Comparison of ENCODE assay signal across 8 cellular contexts in the genomic region with DNA sequence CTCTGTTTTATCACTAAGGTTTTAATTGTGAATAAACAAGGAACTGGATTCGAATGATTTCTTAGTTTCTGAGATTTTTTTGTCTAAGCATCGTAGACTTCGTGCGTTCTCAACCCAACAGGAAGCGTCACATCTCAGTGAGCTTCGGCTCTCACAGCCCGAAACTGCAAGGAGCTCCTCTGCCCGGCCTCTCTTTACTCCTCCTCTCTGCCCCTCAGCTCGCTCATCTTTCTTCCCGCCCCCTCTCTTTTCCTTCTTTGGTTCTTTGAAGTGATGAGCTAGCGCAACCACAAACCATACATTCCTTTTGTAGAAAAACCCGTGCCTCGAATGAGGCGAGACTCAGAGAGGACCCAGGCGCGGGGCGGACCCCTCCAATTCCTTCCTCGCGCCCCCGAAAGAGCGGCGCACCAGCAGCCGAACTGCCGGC. TPM values are rescaled to one million over a fixed set of nuclear protein-coding genes. Genes with fewer than 3 reads are reported as not detected.
DNase-seq lines count a peak whose midpoint lies in the region; ATAC-seq, FAIRE-seq and TF ChIP-seq lines count a peak whose summit lies in the region.

No MANE protein-coding gene starts in this region.

- H3K23me2 ChIP-seq in H1 (ENCODE audit: low read depth, low read length) = peaks cover 10% of the 10 kb centered on the region; the same call in 1 of the 2 replicates

- H2BK12ac ChIP-seq in H1 (ENCODE audit: low read depth, low read length) = no peak overlapping the region

- H4K8ac ChIP-seq in H1 (ENCODE audit: extremely low read depth, insufficient read depth, low read length) = no peak overlapping the region

- peak overlapping the region; percentile 48; the same call in 1 of the 2 replicates for H2AFZ ChIP-seq in H1 (ENCODE audit: low read length)

- no peak overlapping the region for H3K23ac ChIP-seq in H1 (ENCODE audit: insufficient read length)

- no peaks in the 10 kb centered on the region for H4K20me1 ChIP-seq in H1 (replicated peaks in 1 of 2; ENCODE audit: control insufficient read depth in 1 of 2, insufficient read depth in 2 of 2, low read length in 2 of 2)

- H2BK20ac ChIP-seq in H1 (ENCODE audit: low read length) = no peak overlapping the region

- CTCF ChIA-PET in H1 (lab: Charles Lee; ENCODE audit: partially characterized antibody) = interaction anchor here (0.9 to 4.8 kb wide), 6 partner anchors 10 to 87 kb away, joined by 3 to 33 read pairs (median 4); no protein-coding TSS in a partner anchor

- H2AK5ac ChIP-seq in H1 (ENCODE audit: low read depth, low read length) = no peak overlapping the region

- TF ChIP-seq POLR2A in H1 (IDR thresholded peaks at IDR 0.05; ENCODE audit: control extremely low read depth in 1 of 2, low read depth in 2 of 2, low read length in 2 of 2) = no peak

- no peak overlapping the region for H3K18ac ChIP-seq in H1 (ENCODE audit: extremely low read depth, low read length)

- no peak overlapping the region for H4K91ac ChIP-seq in H1 (replicated peaks; ENCODE audit: insufficient read length, low read length)

- H3K9me3 ChIP-seq in WERI-Rb-1 (ENCODE audit: severe bottlenecking) (no peaks in the 10 kb centered on the region), H1 (ENCODE audit: insufficient read depth in 2 of 2, low read depth in 1 of 2, low read length in 1 of 2) (no peaks in the 10 kb centered on the region)

- H3K79me1 ChIP-seq in H1 (ENCODE audit: low read depth, low read length) = no peaks in the 10 kb centered on the region

- no peak for FAIRE-seq in H1 (lab: Jason Lieb, UNC)

- peak overlapping the region; percentile 82 to 99 for H3K4me2 ChIP-seq in H1 (ENCODE audit: insufficient read depth in 1 of 2, low read depth in 2 of 2, low read length in 2 of 2)

- ATAC-seq in Right ventricle myocardium inferior (peak; percentile 66), HG03066 (IDR thresholded peaks at IDR 0.05; ENCODE audit: low read depth, unreplicated experiment) (peak; percentile 66)

- no peak for TF ChIP-seq EP300 in H1 (IDR thresholded peaks at IDR 0.05; ENCODE audit: borderline replicate concordance in 1 of 2, low read depth in 2 of 2, low read length in 2 of 2)

- POLR2A ChIA-PET in H1 (lab: Charles Lee; ENCODE audit: partially characterized antibody) = interaction anchor here (0.8 to 2.3 kb wide), 6 partner anchors 9 to 676 kb away, joined by 3 to 16 read pairs (median 4); no protein-coding TSS in a partner anchor

- no peak overlapping the region for H2BK120ac ChIP-seq in H1 (replicated peaks; ENCODE audit: low read depth, low read length)

- H2BK5ac ChIP-seq in H1 (ENCODE audit: low read depth, low read length) = no peak overlapping the region

- H3K4me3 ChIP-seq in WERI-Rb-1 (ENCODE audit: low read depth, low read length) (peak overlapping the region; percentile 39), H1 (ENCODE audit: extremely low read depth in 1 of 4, insufficient read depth in 2 of 4, low read depth in 3 of 4, low read length in 4 of 4) (peak overlapping the region; percentile 65 to 80 (median 69))

- H3K27me3 ChIP-seq in WERI-Rb-1 (ENCODE audit: insufficient read depth, low read depth, severe bottlenecking) (peaks cover 84% of the 10 kb centered on the region), H1 (replicated peaks in 1 of 4; ENCODE audit: control insufficient read depth in 3 of 4, extremely low read depth in 1 of 4, insufficient read depth in 3 of 4, low read length in 3 of 4) (peaks cover 10 to 49% (median 40%) of the 10 kb centered on the region in 4 experiments)

- no peak for TF ChIP-seq RAD21 in H1 (IDR thresholded peaks at IDR 0.05 in 1 of 2, conservative IDR thresholded peaks at IDR 0.05 in 1 of 2; ENCODE audit: low read depth in 2 of 2, low read length in 2 of 2)

- WGBS in H1 (ENCODE audit: extremely low coverage in 1 of 2, insufficient coverage in 1 of 2, insufficient read length in 1 of 2, insufficient replicate concordance in 2 of 2, low coverage in 1 of 2, low lambda C conversion rate in 2 of 2, missing lambda C conversion rate in 1 of 2), 2 experiments = 1% methylated on average over 21 of the region's 24 CpGs; no CpG with 5 or more reads in 1 of the 2 experiments

- H3K36me3 ChIP-seq in WERI-Rb-1 (no peaks in the 10 kb centered on the region), H1 (ENCODE audit: control insufficient read depth in 2 of 4, insufficient read depth in 4 of 4, low read length in 3 of 4) (no peaks in the 10 kb centered on the region)

- H3K56ac ChIP-seq in H1 (replicated peaks; ENCODE audit: insufficient read length, low read depth, low read length) = no peak overlapping the region

- TF ChIP-seq CTCF in WERI-Rb-1 (IDR thresholded peaks at IDR 0.05; ENCODE audit: low read depth, low read length) (no peak), H1 (IDR thresholded peaks at IDR 0.05; ENCODE audit: control extremely low read depth in 1 of 3, insufficient read depth in 1 of 3, low read depth in 1 of 3, low read length in 3 of 3) (no peak)

- no peak overlapping the region for H4K5ac ChIP-seq in H1 (ENCODE audit: insufficient read length, low read depth, low read length)

- H3K9ac ChIP-seq in H1 (replicated peaks in 1 of 4; ENCODE audit: extremely low read depth in 1 of 4, low read depth in 3 of 4, low read length in 3 of 4) = peak overlapping the region in 3 of 4 experiments; percentile 7 to 29 (median 8); a peak in 1 of 7 replicates

- DNase-seq in Right ventricle myocardium inferior (ENCODE audit: missing footprints) = no peak
- DNase-seq in cardiac septum (ENCODE audit: low spot score) = no peak
- no peak for DNase-seq in WERI-Rb-1
- no peak for DNase-seq in H1 (ENCODE audit: low read depth in 1 of 2, low spot score in 2 of 2)
- peak; percentile 26 for DNase-seq in mucosa of gallbladder (ENCODE audit: low spot score)
- peak; percentile 86 for DNase-seq in stromal cell of bone marrow (ENCODE audit: low read depth)
- no peak for DNase-seq in NCI-H526 treated with DMSO at 0.1 percent for 48 hours (lab: John Stamatoyannopoulos, UW)

- intact Hi-C loops in Right ventricle myocardium inferior (cut with DNase I) (no loop called here), cardiac septum (cut with DNase I) (no loop called here)

- no peaks in the 10 kb centered on the region for H3K79me2 ChIP-seq in H1 (ENCODE audit: control insufficient read depth in 1 of 2, insufficient read depth in 2 of 2, low read length in 2 of 2)

- H3K4me1 ChIP-seq in H1 (replicated peaks in 1 of 4; ENCODE audit: control insufficient read depth in 3 of 4, insufficient read depth in 4 of 4, low read length in 3 of 4) = no peaks in the 10 kb centered on the region; a peak in 1 of 7 replicates

- H3K27ac ChIP-seq in WERI-Rb-1 (no peak overlapping the region), H1 (ENCODE audit: low read depth, low read length) (no peak overlapping the region)

- H3K4ac ChIP-seq in H1 (replicated peaks; ENCODE audit: insufficient read length, low read depth, low read length) = no peak overlapping the region

- H2BK15ac ChIP-seq in H1 (ENCODE audit: low read length) = no peak overlapping the region

- H3K14ac ChIP-seq in H1 (ENCODE audit: insufficient read length) = no peak overlapping the region

TF ChIP-seq in H1, 55 proteins besides CTCF, POLR2A, EP300 and RAD21:
- TF ChIP-seq EZH2 (IDR thresholded peaks at IDR 0.05; ENCODE audit: low read depth, low read length, severe bottlenecking) = peak; percentile 55
- peak; percentile 5 for TF ChIP-seq RNF2 (IDR thresholded peaks at IDR 0.05; ENCODE audit: borderline replicate concordance, low read depth, low read length, missing control alignments, poor library complexity, severe bottlenecking)
- TF ChIP-seq SRF (IDR thresholded peaks at IDR 0.05; ENCODE audit: low read depth, low read length) = no peak
- TF ChIP-seq BACH1 (IDR thresholded peaks at IDR 0.05; ENCODE audit: low read length) = no peak
- TF ChIP-seq TCF12 (IDR thresholded peaks at IDR 0.05; ENCODE audit: low read depth, low read length) = no peak
- no peak for TF ChIP-seq SIN3A (conservative IDR thresholded peaks at IDR 0.05 in 1 of 2, IDR thresholded peaks at IDR 0.05 in 1 of 2; ENCODE audit: low read depth in 1 of 2, low read length in 2 of 2)
- TF ChIP-seq POU5F1 (IDR thresholded peaks at IDR 0.05; ENCODE audit: low read depth, low read length) = no peak
- TF ChIP-seq SIRT6 (IDR thresholded peaks at IDR 0.05; ENCODE audit: low read length) = no peak
- TF ChIP-seq BCL11A (IDR thresholded peaks at IDR 0.05; ENCODE audit: low read depth in 2 of 2, low read length in 2 of 2) = no peak
- no peak for TF ChIP-seq CBX8 (IDR thresholded peaks at IDR 0.05; ENCODE audit: borderline replicate concordance, low read depth, low read length)
- TF ChIP-seq ASH2L (IDR thresholded peaks at IDR 0.05; ENCODE audit: low read length) = peak; percentile 37
- TF ChIP-seq KDM4A (IDR thresholded peaks at IDR 0.05; ENCODE audit: low read depth, low read length, severe bottlenecking) = no peak
- no peak for TF ChIP-seq JUND (IDR thresholded peaks at IDR 0.05; ENCODE audit: low read length)
- TF ChIP-seq SIX5 (IDR thresholded peaks at IDR 0.05; ENCODE audit: low read depth, low read length) = no peak
- TF ChIP-seq, protein P1, sequence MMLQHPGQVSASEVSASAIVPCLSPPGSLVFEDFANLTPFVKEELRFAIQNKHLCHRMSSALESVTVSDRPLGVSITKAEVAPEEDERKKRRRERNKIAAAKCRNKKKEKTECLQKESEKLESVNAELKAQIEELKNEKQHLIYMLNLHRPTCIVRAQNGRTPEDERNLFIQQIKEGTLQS (IDR thresholded peaks at IDR 0.05; ENCODE audit: insufficient read depth, low read depth, low read length) = no peak
- TF ChIP-seq NRF1 (IDR thresholded peaks at IDR 0.05; ENCODE audit: low read depth, low read length) = no peak
- TF ChIP-seq SP2 (IDR thresholded peaks at IDR 0.05; ENCODE audit: low read length) = no peak

RNA-seq across cellular contexts. Expression of gene NT5E, which starts 0.5 kb away (rescaled TPM):
- total RNA-seq in Right ventricle myocardium inferior = 5.6 TPM
- 5.9 TPM for total RNA-seq in cardiac septum
- 1.1 and 1.5 TPM in 2 replicates for total RNA-seq in H1 (2021; fragmentation: NEBNext Ultra II Directional; extraction: Animal tissue kit (Norgen Biotek cat#: 25700))
- polyA plus RNA-seq in H1 (2011; rRNA removed) = 0.74 and 1.3 TPM in 2 replicates
- 0.61 TPM for polyA plus RNA-seq in H1 (2011; cell fraction: cytosol; rRNA removed)
- 1.7 TPM for polyA plus RNA-seq in H1 (2011; cell fraction: nucleus; rRNA removed)
- polyA plus RNA-seq in H1 (2012, experiment 1 of 2) = 0.68 to 1.6 TPM (median 0.88 TPM) in 4 replicates
- polyA plus RNA-seq in H1 (2012, experiment 2 of 2) = 0.22 TPM
- 3.0 TPM for polyA plus RNA-seq in H1 (2013, experiment 1 of 2)
- polyA plus RNA-seq in H1 (2013, experiment 2 of 2) = 3.1 TPM
- 0.38 and 2.9 TPM in 2 replicates for polyA minus RNA-seq in H1 (2011; rRNA and poly(A)+ RNA removed)
- polyA minus RNA-seq in H1 (2011; cell fraction: cytosol; rRNA and poly(A)+ RNA removed) = not detected
- polyA minus RNA-seq in H1 (2011; cell fraction: nucleus; rRNA and poly(A)+ RNA removed) = 1.3 TPM
- 64.9 TPM for total RNA-seq in mucosa of gallbladder

Comparison
In these comparisons a context has a peak if more than half of its experiments do, and no peak if none do; other contexts are left out.
1. DNase-seq: peak in mucosa of gallbladder (single experiment) and stromal cell of bone marrow (single experiment); none in Right ventricle myocardium inferior (single experiment), cardiac septum (single experiment), WERI-Rb-1 (single experiment), H1 (0 of 2) and NCI-H526 treated with DMSO at 0.1 percent for 48 hours (single experiment).